8 cellular contexts compared by ENCODE assay signal in genomic region chr11:107928767-107929507, GRCh38. TPM values are rescaled to one million over a fixed set of nuclear protein-coding genes. Genes with fewer than 3 reads are reported as not detected.
DNase-seq lines count a peak whose midpoint lies in the region; ATAC-seq and TF ChIP-seq lines count a peak whose summit lies in the region.

No MANE protein-coding gene starts in this region.

- TF ChIP-seq POLR2A in upper lobe of left lung (IDR thresholded peaks at IDR 0.05): peak in 1 of 4 donors; percentile 20

- H3K4me3 ChIP-seq in OCI-LY7 (ENCODE audit: low read depth, low read length, poor library complexity, severe bottlenecking): peak overlapping the region; percentile 76
- H3K4me3 ChIP-seq in colonic mucosa: peak overlapping the region; percentile 43
- peak overlapping the region; percentile 51 for H3K4me3 ChIP-seq in mesodermal cell (ENCODE audit: extremely low read depth, insufficient read depth, low read length, poor library complexity, severe bottlenecking)
- peak overlapping the region; percentile 14 to 69 (median 50) for H3K4me3 ChIP-seq in upper lobe of left lung

- no peaks in the 10 kb centered on the region for H3K36me3 ChIP-seq in OCI-LY7 (ENCODE audit: insufficient read depth, low read length)
- H3K36me3 ChIP-seq in colonic mucosa: no peaks in the 10 kb centered on the region
- no peaks in the 10 kb centered on the region for H3K36me3 ChIP-seq in mesodermal cell (ENCODE audit: control insufficient read depth, insufficient read depth, low read length)
- H3K36me3 ChIP-seq in upper lobe of left lung: no peaks in the 10 kb centered on the region

- H3K27ac ChIP-seq in OCI-LY7 (ENCODE audit: low read depth, low read length, poor library complexity, severe bottlenecking) (no peak overlapping the region), colonic mucosa (no peak overlapping the region), mesodermal cell (ENCODE audit: low read depth, low read length, severe bottlenecking) (no peak overlapping the region), upper lobe of left lung (peak overlapping the region in 3 of 4 donors; percentile 9 to 56 (median 50))

- ATAC-seq in GM18867 (IDR thresholded peaks at IDR 0.05; ENCODE audit: unreplicated experiment): peak; percentile 11
- peak; percentile 8 for ATAC-seq in HG03175 (IDR thresholded peaks at IDR 0.05; ENCODE audit: unreplicated experiment)
- peak; percentile 42 to 81 for ATAC-seq in upper lobe of left lung (ENCODE audit: low FRiP score in 2 of 2)

- H2AFZ ChIP-seq in OCI-LY7 (ENCODE audit: low read length): peak overlapping the region; percentile 76

- no peaks in the 10 kb centered on the region for H3K9me3 ChIP-seq in OCI-LY7 (ENCODE audit: low read length)
- no peaks in the 10 kb centered on the region for H3K9me3 ChIP-seq in colonic mucosa
- no peaks in the 10 kb centered on the region for H3K9me3 ChIP-seq in mesodermal cell (ENCODE audit: control insufficient read depth, low read length)
- no peaks in the 10 kb centered on the region for H3K9me3 ChIP-seq in upper lobe of left lung

- H3K9ac ChIP-seq in colonic mucosa (ENCODE audit: low read depth in 2 of 2, low read length in 2 of 2): no peak overlapping the region

- H4K20me1 ChIP-seq in OCI-LY7 (ENCODE audit: insufficient read depth, low read length): no peaks in the 10 kb centered on the region

- H3K9me2 ChIP-seq in OCI-LY7 (ENCODE audit: insufficient read depth, low read length): no peaks in the 10 kb centered on the region

- intact Hi-C loops in OCI-LY7 (cut with micrococcal nuclease; ENCODE audit: unreplicated experiment) (loop anchor here (1.0 to 2.0 kb wide), 2 partner anchors 70 to 364 kb away; partner anchors contain the start of genes ALKBH8 and SLC35F2), colonic mucosa (cut with DNase I) (no loop called here)

- H3K27me3 ChIP-seq in colonic mucosa (peaks cover 11% of the 10 kb centered on the region), upper lobe of left lung (peaks cover 0 to 6% (median 0%) of the 10 kb centered on the region in 4 donors)

- H3K4me2 ChIP-seq in OCI-LY7 (ENCODE audit: low read length): peak overlapping the region; percentile 95

- BruUV-seq in OCI-LY7 (replicated peaks; lab: Mats Ljungman, UMichigan): no TSS peak

- WGBS in mesodermal cell (ENCODE audit: insufficient coverage in 2 of 2), 2 experiments: 0 to 2% methylated on average over 34 to 35 of the region's 41 CpGs
- 1 to 3% methylated on average over 33 to 41 of the region's 41 CpGs for WGBS in upper lobe of left lung, 2 donors

- H3K4me1 ChIP-seq in OCI-LY7 (ENCODE audit: insufficient read depth, low read length, poor library complexity, severe bottlenecking) (peaks cover 9% of the 10 kb centered on the region), colonic mucosa (peaks cover 7% of the 10 kb centered on the region), mesodermal cell (ENCODE audit: control insufficient read depth, insufficient read depth, low read length, poor library complexity, severe bottlenecking) (no peaks in the 10 kb centered on the region), upper lobe of left lung (peaks cover 11 to 19% (median 14%) of the 10 kb centered on the region in 4 donors)

- DNase-seq in Ammon's horn (ENCODE audit: low spot score): peak; percentile 59
- peak; percentile 6 for DNase-seq in OCI-LY7 (ENCODE audit: low spot score)
- DNase-seq in colonic mucosa: peak; percentile 27
- DNase-seq in upper lobe of left lung: peak; percentile 27 to 56
- no peak for DNase-seq in HT-29 (ENCODE audit: low spot score)

- CTCF ChIA-PET in OCI-LY7 (lab: Charles Lee; ENCODE audit: unreplicated experiment): interaction anchor here (0.6 kb wide), 1 partner anchor 68 kb away, joined by 4 read pairs; no protein-coding TSS in a partner anchor

- no peak for TF ChIP-seq EP300 in upper lobe of left lung (IDR thresholded peaks at IDR 0.05)

- POLR2A ChIA-PET in OCI-LY7 (lab: Charles Lee): interaction anchor here (0.6 kb wide), 1 partner anchor 451 kb away, joined by 3 read pairs; no protein-coding TSS in a partner anchor

- TF ChIP-seq CTCF in OCI-LY7 (conservative IDR thresholded peaks at IDR 0.05; ENCODE audit: low read length): no peak
- no peak for TF ChIP-seq CTCF in colonic mucosa (IDR thresholded peaks at IDR 0.05)
- no peak for TF ChIP-seq CTCF in upper lobe of left lung (IDR thresholded peaks at IDR 0.05)

- no peaks in the 10 kb centered on the region for H3K79me2 ChIP-seq in OCI-LY7 (ENCODE audit: insufficient read depth, low read depth, low read length)

RNA-seq across cellular contexts. Expression of gene RAB39A, which starts 0.7 kb away (rescaled TPM):
- 0.15 and 0.60 TPM in 2 replicates for total RNA-seq in OCI-LY7 (2014; rRNA removed; shearing (Covaris generic))
- total RNA-seq in OCI-LY7 (2022) (1.8 and 2.1 TPM in 2 replicates), colonic mucosa (1 to 10 TPM in 1 of 2 donors, under 1 TPM in 1; 0.77 to 1.2 TPM), upper lobe of left lung (1 to 10 TPM in 5 of 6 donors, not detected in 1; 1.8 to 7.3 (median 3.5) TPM)
- polyA plus RNA-seq in mesodermal cell (2013, experiment 1 of 2): 1.4 TPM
- 1.1 TPM for polyA plus RNA-seq in mesodermal cell (2013, experiment 2 of 2)
- not detected in 2 replicates for total RNA-seq in HT-29 (2014; rRNA removed; shearing (Covaris generic))

Comparison
In these comparisons a context has a peak if more than half of its experiments do, and no peak if none do; other contexts are left out.
1. ATAC-seq: peak in every context shown above with its lines; median percentile 62 in upper lobe of left lung; 11 in GM18867; 8 in HG03175.
2. H3K27ac ChIP-seq: peak in upper lobe of left lung (3 of 4); none in OCI-LY7 (single experiment), colonic mucosa (single experiment) and mesodermal cell (single experiment).
3. Peak in every context shown above with its lines, with median percentiles within 50 percentile points of each other: H3K4me3 ChIP-seq.